ENCODE assay signal across 1 cellular context in genomic region chr14:35807131-35807961, GRCh38.
TF ChIP-seq lines count a peak whose summit lies in the region.

No MANE protein-coding gene starts in this region.

TF ChIP-seq in HepG2, 621 proteins besides CTCF, POLR2A, EP300 and RAD21 (continued from another document and continues in another):
- TF ChIP-seq ZNF276 (CRISPR knock-in tag; IDR thresholded peaks at IDR 0.05; ENCODE audit: low read depth) (no peak), ZNF800 (CRISPR knock-in tag; IDR thresholded peaks at IDR 0.05) (no peak), RBFOX2 (IDR thresholded peaks at IDR 0.05; ENCODE audit: low read depth, low read length) (peak; percentile 50; the same call in 1 of the 2 replicates), ZSCAN22 (CRISPR knock-in tag; IDR thresholded peaks at IDR 0.05) (no peak), ZFP90 (CRISPR knock-in tag; IDR thresholded peaks at IDR 0.05; ENCODE audit: borderline replicate concordance) (no peak), PHF8 (CRISPR knock-in tag; IDR thresholded peaks at IDR 0.05) (no peak; the same call in 1 of the 2 replicates), ZUFSP (CRISPR knock-in tag; IDR thresholded peaks at IDR 0.05; ENCODE audit: borderline replicate concordance) (no peak), KLF6 (CRISPR knock-in tag; IDR thresholded peaks at IDR 0.05) (no peak; the same call in 1 of the 2 replicates), PRMT3 (CRISPR knock-in tag; IDR thresholded peaks at IDR 0.05; ENCODE audit: borderline replicate concordance, low read depth) (no peak), GZF1 (CRISPR knock-in tag; IDR thresholded peaks at IDR 0.05) (no peak), ZNF264 (CRISPR knock-in tag; IDR thresholded peaks at IDR 0.05) (no peak), IRF1 (CRISPR knock-in tag; IDR thresholded peaks at IDR 0.05; ENCODE audit: low read depth) (no peak), RXRB (CRISPR knock-in tag; IDR thresholded peaks at IDR 0.05; ENCODE audit: borderline replicate concordance) (peak; percentile 81), HBP1 (CRISPR knock-in tag; IDR thresholded peaks at IDR 0.05; ENCODE audit: low read depth) (no peak), RARA (CRISPR knock-in tag; IDR thresholded peaks at IDR 0.05) (peak; percentile 83), CBX5 (CRISPR knock-in tag; IDR thresholded peaks at IDR 0.05; ENCODE audit: borderline replicate concordance) (no peak), MTA3 (CRISPR knock-in tag; IDR thresholded peaks at IDR 0.05) (no peak), HOXA5 (CRISPR knock-in tag; IDR thresholded peaks at IDR 0.05) (0 out of 2 replicates have a peak, but pooled peaks have one; percentile 64), HNF4A (CRISPR knock-in tag; IDR thresholded peaks at IDR 0.05) (peak; percentile 84), ZNF660 (CRISPR knock-in tag; IDR thresholded peaks at IDR 0.05; ENCODE audit: borderline replicate concordance, low read depth) (no peak), TEAD3 (CRISPR knock-in tag; optimal IDR thresholded peaks at IDR 0.05; ENCODE audit: borderline replicate concordance) (peak; percentile 82), ZBED4 (CRISPR knock-in tag; IDR thresholded peaks at IDR 0.05; ENCODE audit: borderline replicate concordance) (0 out of 2 replicates have a peak, but pooled peaks have one; percentile 57), ZNF549 (CRISPR knock-in tag; IDR thresholded peaks at IDR 0.05) (no peak), HNF1A (IDR thresholded peaks at IDR 0.05; ENCODE audit: low read depth) (no peak; the same call in 1 of the 2 replicates), HNF1A (CRISPR knock-in tag; IDR thresholded peaks at IDR 0.05; ENCODE audit: borderline replicate concordance) (peak; percentile 65; the same call in 1 of the 2 replicates), SP4 (CRISPR knock-in tag; IDR thresholded peaks at IDR 0.05) (no peak), AKNA (CRISPR knock-in tag; IDR thresholded peaks at IDR 0.05; ENCODE audit: borderline replicate concordance) (no peak), NFRKB (IDR thresholded peaks at IDR 0.05) (no peak)
